In the genomic region with DNA sequence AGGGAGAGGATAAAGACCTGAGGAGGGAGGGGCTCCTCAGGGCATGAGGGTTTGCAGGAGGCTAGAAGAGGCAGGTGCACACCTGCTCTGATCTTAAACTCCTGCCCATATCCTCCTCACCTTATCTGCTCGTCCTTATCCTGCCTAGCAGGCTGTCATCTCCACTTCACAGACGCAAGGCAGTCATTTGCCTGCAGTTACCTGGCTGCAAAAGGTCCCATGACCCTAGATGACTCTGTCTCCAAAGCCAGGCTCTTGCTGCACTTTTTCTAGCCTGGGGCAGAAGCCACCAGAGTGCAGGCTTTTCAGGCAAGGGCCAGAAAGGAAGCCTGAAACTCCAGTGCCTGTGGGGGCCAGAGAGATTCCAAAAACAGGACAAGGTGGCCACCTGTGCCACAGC, we compare ENCODE assay signal across 23 cellular contexts. TPM values are rescaled to one million over a fixed set of nuclear protein-coding genes. Genes with fewer than 3 reads are reported as not detected.
DNase-seq lines count a peak whose midpoint lies in the region; ATAC-seq and TF ChIP-seq lines count a peak whose summit lies in the region.
"Had no signal": no experiment of that assay in that cellular context is flagged by ENCODE, and none has a peak within 500 bp of the region (broad histone marks: within the 10 kb centered on the region; RNA-seq: fewer than 3 reads in every experiment).

No MANE protein-coding gene starts in this region.

- no peaks in the 10 kb centered on the region for H3K27me3 ChIP-seq in Caco-2 (replicated peaks; ENCODE audit: control insufficient read depth, insufficient read depth, low read length)
- no peaks in the 10 kb centered on the region for H3K27me3 ChIP-seq in GM23338 (ENCODE audit: insufficient read depth)
- no peaks in the 10 kb centered on the region for H3K27me3 ChIP-seq in endodermal cell (ENCODE audit: control insufficient read depth, insufficient read depth, low read length, poor library complexity, severe bottlenecking)
- no peaks in the 10 kb centered on the region for H3K27me3 ChIP-seq in neural progenitor cell
- H3K27me3 ChIP-seq in brain microvascular endothelial cell (replicated peaks): peaks cover 11% of the 10 kb centered on the region
- H3K27me3 ChIP-seq in upper lobe of left lung: peaks cover 0 to 4% (median 0%) of the 10 kb centered on the region in 4 donors
- H3K27me3 ChIP-seq: cardiac muscle cell had no signal

- 52 to 84% methylated on average over 2 of the region's 2 CpGs for WGBS in endodermal cell (ENCODE audit: insufficient coverage in 1 of 2, insufficient read length in 1 of 2), 2 experiments
- WGBS in upper lobe of left lung, 2 donors: 50 to 54% methylated on average over 2 of the region's 2 CpGs

- peak; percentile 53 to 71 for DNase-seq in Caco-2
- DNase-seq in GM23338 (ENCODE audit: low spot score): no peak
- no peak for DNase-seq in endodermal cell
- DNase-seq in neural progenitor cell (ENCODE audit: low spot score): no peak
- no peak for DNase-seq in brain microvascular endothelial cell
- DNase-seq in upper lobe of left lung: no peak
- DNase-seq: activated CD8-positive, alpha-beta memory T cell treated with anti-CD3 and anti-CD28 coated beads for 24 hours; activated T-cell treated with anti-CD3 and anti-CD28 coated beads, Interleukin-2, amount 50 U/mL, for 4 hours; DMS79; head of caudate nucleus; left cardiac atrium; mammary epithelial cell; NCI-H146; NCI-H2171; NCI-H510A treated with DMSO at 0.1 percent for 48 hours; NK-92 treated with Interleukin-12 subunit alpha and Interleukin-12 subunit beta, amount 100 ng/mL, for 24 hours; stimulated activated CD4-positive, alpha-beta T cell treated with anti-CD3 and anti-CD28 coated beads, Interleukin-2, amount 100 ng/mL, for 24 hours; substantia nigra had no signal

- no peak for TF ChIP-seq CTCF in Caco-2 (IDR thresholded peaks at IDR 0.05; ENCODE audit: insufficient read depth in 1 of 2, low read depth in 1 of 2, low read length in 1 of 2, severe bottlenecking in 1 of 2, unreplicated experiment in 1 of 2)
- TF ChIP-seq CTCF in GM23338 (conservative IDR thresholded peaks at IDR 0.05; ENCODE audit: low read depth in 2 of 2): no peak
- no peak for TF ChIP-seq CTCF in endodermal cell (conservative IDR thresholded peaks at IDR 0.05)
- TF ChIP-seq CTCF in neural progenitor cell (IDR thresholded peaks at IDR 0.05): no peak
- no peak for TF ChIP-seq CTCF in brain microvascular endothelial cell (IDR thresholded peaks at IDR 0.05; ENCODE audit: low read depth, low read length, missing control alignments)
- no peak for TF ChIP-seq CTCF in upper lobe of left lung (IDR thresholded peaks at IDR 0.05)

- H3K4me3 Mint-ChIP-seq in Caco-2 (ENCODE audit: unreplicated experiment) (peak overlapping the region; percentile 27), GM23338 (0 out of 3 replicates have a peak overlapping the region, but pooled peaks have one; percentile 29), endodermal cell (peak overlapping the region; percentile 16), neural progenitor cell (peak overlapping the region; percentile 68)

- no peak overlapping the region for H3K4me3 ChIP-seq in Caco-2 (ENCODE audit: low read depth, low read length)
- no peak overlapping the region for H3K4me3 ChIP-seq in GM23338
- no peak overlapping the region for H3K4me3 ChIP-seq in endodermal cell (ENCODE audit: low read length)
- no peak overlapping the region for H3K4me3 ChIP-seq in neural progenitor cell
- H3K4me3 ChIP-seq in brain microvascular endothelial cell (ENCODE audit: low read depth, low read length): no peak overlapping the region
- H3K4me3 ChIP-seq in upper lobe of left lung: no peak overlapping the region
- H3K4me3 ChIP-seq: cardiac muscle cell, SJSA1, smooth muscle cell had no signal

- H3K9me3 Mint-ChIP-seq in Caco-2 (ENCODE audit: unreplicated experiment) (no peaks in the 10 kb centered on the region), GM23338 (no peaks in the 10 kb centered on the region; the same call in 2 of the 3 replicates), endodermal cell (no peaks in the 10 kb centered on the region), neural progenitor cell (no peaks in the 10 kb centered on the region)
- H3K9me3 Mint-ChIP-seq: activated T-cell treated with anti-CD3 and anti-CD28 coated beads, Interleukin-2, amount 50 U/mL, for 4 hours; T-helper 1 cell treated with Interleukin-12 subunit alpha and Interleukin-12 subunit beta and Interleukin-4 antibody, amounts not matched to agents 30 μg/mL and 1 μg/mL, for 36 hours had no signal

- H3K4me2 ChIP-seq in GM23338 (no peak overlapping the region), neural progenitor cell (no peak overlapping the region)
- H3K4me2 ChIP-seq: smooth muscle cell had no signal

- H4K20me1 ChIP-seq in GM23338 (replicated peaks; ENCODE audit: insufficient read depth) (no peaks in the 10 kb centered on the region), neural progenitor cell (ENCODE audit: low read depth) (no peaks in the 10 kb centered on the region)

- no TSS peak for BruUV-seq in Caco-2 (replicated peaks; lab: Mats Ljungman, UMichigan)

- H3K27ac ChIP-seq in GM23338 (ENCODE audit: low read depth) (no peak overlapping the region), endodermal cell (ENCODE audit: low read depth, low read length) (no peak overlapping the region), neural progenitor cell (no peak overlapping the region), brain microvascular endothelial cell (no peak overlapping the region), upper lobe of left lung (no peak overlapping the region)
- H3K27ac ChIP-seq: cardiac muscle cell, SJSA1 had no signal

- CTCF ChIA-PET in Caco-2 (lab: Charles Lee): no interaction called here

- H3K9me3 ChIP-seq in Caco-2 (no peaks in the 10 kb centered on the region), endodermal cell (ENCODE audit: control insufficient read depth, low read length) (no peaks in the 10 kb centered on the region), neural progenitor cell (ENCODE audit: low read depth) (no peaks in the 10 kb centered on the region), upper lobe of left lung (no peaks in the 10 kb centered on the region)
- H3K9me3 ChIP-seq: SJSA1 had no signal

- TF ChIP-seq POLR2A in upper lobe of left lung (IDR thresholded peaks at IDR 0.05): no peak

- no peaks in the 10 kb centered on the region for H3K9me2 ChIP-seq in GM23338 (ENCODE audit: insufficient read depth)

- no peaks in the 10 kb centered on the region for H3K79me2 ChIP-seq in GM23338 (replicated peaks; ENCODE audit: insufficient read depth)
- H3K79me2 ChIP-seq in neural progenitor cell (ENCODE audit: low read depth): no peaks in the 10 kb centered on the region

- H3K27me3 Mint-ChIP-seq in Caco-2 (ENCODE audit: insufficient read depth, unreplicated experiment) (no peaks in the 10 kb centered on the region), GM23338 (ENCODE audit: insufficient read depth, low read depth, poor library complexity) (peaks cover 15% of the 10 kb centered on the region), endodermal cell (ENCODE audit: insufficient read depth) (peaks cover 4% of the 10 kb centered on the region), neural progenitor cell (ENCODE audit: insufficient read depth, low read depth) (peaks cover 9% of the 10 kb centered on the region)

- in situ Hi-C loops in brain microvascular endothelial cell (cut with HindIII; ENCODE audit: low pct_ligation_motif_present, low sequenced_read_pairs): no loop called here

- H3K4me1 Mint-ChIP-seq in Caco-2 (ENCODE audit: low read depth, unreplicated experiment): no peaks in the 10 kb centered on the region
- peaks cover 14% of the 10 kb centered on the region for H3K4me1 Mint-ChIP-seq in GM23338
- peaks cover 15% of the 10 kb centered on the region for H3K4me1 Mint-ChIP-seq in endodermal cell
- peaks cover 9% of the 10 kb centered on the region for H3K4me1 Mint-ChIP-seq in neural progenitor cell

- no peak for TF ChIP-seq EP300 in upper lobe of left lung (IDR thresholded peaks at IDR 0.05)

- H3K9ac ChIP-seq in endodermal cell (ENCODE audit: extremely low read depth, low read length, poor library complexity, severe bottlenecking) (no peak overlapping the region), neural progenitor cell (no peak overlapping the region)

- H2AFZ ChIP-seq in GM23338: no peak overlapping the region
- H2AFZ ChIP-seq in neural progenitor cell (replicated peaks): no peak overlapping the region

- H3K36me3 Mint-ChIP-seq in Caco-2 (ENCODE audit: insufficient read depth, unreplicated experiment): peaks cover 11% of the 10 kb centered on the region
- peaks cover 5% of the 10 kb centered on the region; the same call in 2 of the 3 replicates for H3K36me3 Mint-ChIP-seq in GM23338 (ENCODE audit: low read depth)
- peaks cover 21% of the 10 kb centered on the region for H3K36me3 Mint-ChIP-seq in endodermal cell (ENCODE audit: low read depth)
- H3K36me3 Mint-ChIP-seq in neural progenitor cell: peaks cover 4% of the 10 kb centered on the region

- H3F3A ChIP-seq in GM23338 (replicated peaks; ENCODE audit: low read depth) (no peaks in the 10 kb centered on the region), neural progenitor cell (ENCODE audit: low read depth) (peaks cover 19% of the 10 kb centered on the region)

- H3K36me3 ChIP-seq in Caco-2 (ENCODE audit: control insufficient read depth, insufficient read depth, low read length): no peaks in the 10 kb centered on the region
- H3K36me3 ChIP-seq in GM23338 (ENCODE audit: insufficient read depth): no peaks in the 10 kb centered on the region
- H3K36me3 ChIP-seq in endodermal cell (ENCODE audit: control insufficient read depth, insufficient read depth, low read length): peaks cover 3% of the 10 kb centered on the region
- H3K36me3 ChIP-seq in neural progenitor cell: no peaks in the 10 kb centered on the region
- H3K36me3 ChIP-seq in brain microvascular endothelial cell (replicated peaks): no peaks in the 10 kb centered on the region
- H3K36me3 ChIP-seq in upper lobe of left lung: peaks cover 0 to 12% (median 4%) of the 10 kb centered on the region in 4 donors

- H3K4me1 ChIP-seq in Caco-2: peaks cover 16% of the 10 kb centered on the region
- peaks cover 13% of the 10 kb centered on the region for H3K4me1 ChIP-seq in GM23338 (ENCODE audit: insufficient read depth)
- H3K4me1 ChIP-seq in endodermal cell (ENCODE audit: control insufficient read depth, insufficient read depth, low read length): peaks cover 7% of the 10 kb centered on the region
- H3K4me1 ChIP-seq in neural progenitor cell: peaks cover 8% of the 10 kb centered on the region
- peaks cover 12 to 15% (median 13%) of the 10 kb centered on the region in 4 donors for H3K4me1 ChIP-seq in upper lobe of left lung

- H3K27ac Mint-ChIP-seq in Caco-2 (ENCODE audit: unreplicated experiment): no peak overlapping the region
- no peak overlapping the region for H3K27ac Mint-ChIP-seq in GM23338
- H3K27ac Mint-ChIP-seq in endodermal cell: peak overlapping the region; percentile 79
- no peak overlapping the region for H3K27ac Mint-ChIP-seq in neural progenitor cell
- H3K27ac Mint-ChIP-seq: T-helper 1 cell treated with Interleukin-12 subunit alpha and Interleukin-12 subunit beta and Interleukin-4 antibody, amounts not matched to agents 30 μg/mL and 1 μg/mL, for 36 hours had no signal

- intact Hi-C loops in Caco-2 (cut with micrococcal nuclease; ENCODE audit: unreplicated experiment): loop anchor here (10.0 kb wide), 1 partner anchor 321 kb away; no protein-coding TSS in a partner anchor

- ATAC-seq in GM23338: no peak
- no peak for ATAC-seq in GM21528 (IDR thresholded peaks at IDR 0.05; ENCODE audit: low FRiP score, unreplicated experiment)
- ATAC-seq in upper lobe of left lung (ENCODE audit: low FRiP score in 2 of 2): no peak
- ATAC-seq: activated T-cell treated with anti-CD3 and anti-CD28 coated beads, Interleukin-2, amount 50 U/mL, for 4 hours; left cardiac atrium had no signal

- POLR2A ChIA-PET in Caco-2 (lab: Charles Lee): no interaction called here

RNA-seq across cellular contexts. Expression of gene ZNF853, which starts 1.7 kb away (rescaled TPM):
- total RNA-seq in Caco-2 (2022) (10.1 and 12.3 TPM in 2 replicates), endodermal cell (10 to 100 TPM; 14.2 to 17.2 TPM), neural progenitor cell (ENCODE audit: low replicate concordance) (6.2 and 8.2 TPM in 2 replicates), upper lobe of left lung (10 to 100 TPM in 2 of 6 donors, 1 to 10 TPM in 4; 2.9 to 11.9 (median 7.0) TPM)
- 8.9 and 9.8 TPM in 2 replicates for total RNA-seq in GM23338 (2014; rRNA removed; shearing (Covaris generic))
- polyA plus RNA-seq in GM23338 (2016; fragmentation: Nextera tagmentation; extraction: Ambion mirVana): 0.32 and 0.78 TPM in 2 replicates
- 11.1 TPM for polyA plus RNA-seq in endodermal cell (2013, experiment 1 of 2)
- 10.6 TPM for polyA plus RNA-seq in endodermal cell (2013, experiment 2 of 2)

RNA-seq across cellular contexts. Expression of gene ZNF316, which starts 23.4 kb away (rescaled TPM):
- total RNA-seq in Caco-2 (2022) (34.1 and 34.3 TPM in 2 replicates), endodermal cell (10 to 100 TPM; 21.4 to 29.6 TPM), neural progenitor cell (ENCODE audit: low replicate concordance) (2.2 and 21.6 TPM in 2 replicates), upper lobe of left lung (100 to 1,000 TPM in 1 of 6 donors, 10 to 100 TPM in 5; 31.6 to 132 (median 43.1) TPM)
- total RNA-seq in GM23338 (2014; rRNA removed; shearing (Covaris generic)): 13.2 and 17.4 TPM in 2 replicates
- 1.1 and 1.2 TPM in 2 replicates for polyA plus RNA-seq in GM23338 (2016; fragmentation: Nextera tagmentation; extraction: Ambion mirVana)
- polyA plus RNA-seq in endodermal cell (2013, experiment 1 of 2): 33.6 TPM
- 24.9 TPM for polyA plus RNA-seq in endodermal cell (2013, experiment 2 of 2)

RNA-seq across cellular contexts. Expression of gene INTS15, which starts 23.9 kb away (rescaled TPM):
- total RNA-seq in Caco-2 (2022) (24.7 and 29.6 TPM in 2 replicates), endodermal cell (10 to 100 TPM; 34.4 to 38.0 TPM), neural progenitor cell (ENCODE audit: low replicate concordance) (13.7 and 24.1 TPM in 2 replicates), upper lobe of left lung (10 to 100 TPM; 23.4 to 61.8 (median 35.4) TPM)
- 27.0 and 30.6 TPM in 2 replicates for total RNA-seq in GM23338 (2014; rRNA removed; shearing (Covaris generic))
- 7.0 and 8.1 TPM in 2 replicates for polyA plus RNA-seq in GM23338 (2016; fragmentation: Nextera tagmentation; extraction: Ambion mirVana)
- polyA plus RNA-seq in endodermal cell (2013, experiment 1 of 2): 36.7 TPM
- 29.4 TPM for polyA plus RNA-seq in endodermal cell (2013, experiment 2 of 2)

RNA-seq across cellular contexts. Expression of gene ZDHHC4, which starts 36.5 kb away (rescaled TPM):
- total RNA-seq in Caco-2 (2022) (69.9 and 78.9 TPM in 2 replicates), endodermal cell (10 to 100 TPM; 79.1 to 85.6 TPM), neural progenitor cell (ENCODE audit: low replicate concordance) (75.9 and 102 TPM in 2 replicates), upper lobe of left lung (10 to 100 TPM; 24.2 to 57.9 (median 48.4) TPM)
- 58.9 and 64.5 TPM in 2 replicates for total RNA-seq in GM23338 (2014; rRNA removed; shearing (Covaris generic))
- 31.2 and 32.5 TPM in 2 replicates for polyA plus RNA-seq in GM23338 (2016; fragmentation: Nextera tagmentation; extraction: Ambion mirVana)
- polyA plus RNA-seq in endodermal cell (2013, experiment 1 of 2): 62.8 TPM
- 47.9 TPM for polyA plus RNA-seq in endodermal cell (2013, experiment 2 of 2)

Comparison
In these comparisons a context has a peak if more than half of its experiments do, and no peak if none do; other contexts are left out.
1. DNase-seq: peak in Caco-2 (2 of 2); none in GM23338 (single experiment), endodermal cell (single experiment), neural progenitor cell (single experiment), brain microvascular endothelial cell (single experiment) and upper lobe of left lung (0 of 2).
2. H3K4me3 Mint-ChIP-seq: peak in every context shown above with its lines; median percentile 68 in neural progenitor cell; 29 in GM23338; 27 in Caco-2; 16 in endodermal cell.